Comparison of ENCODE assay signal across 8 cellular contexts in the genomic region with DNA sequence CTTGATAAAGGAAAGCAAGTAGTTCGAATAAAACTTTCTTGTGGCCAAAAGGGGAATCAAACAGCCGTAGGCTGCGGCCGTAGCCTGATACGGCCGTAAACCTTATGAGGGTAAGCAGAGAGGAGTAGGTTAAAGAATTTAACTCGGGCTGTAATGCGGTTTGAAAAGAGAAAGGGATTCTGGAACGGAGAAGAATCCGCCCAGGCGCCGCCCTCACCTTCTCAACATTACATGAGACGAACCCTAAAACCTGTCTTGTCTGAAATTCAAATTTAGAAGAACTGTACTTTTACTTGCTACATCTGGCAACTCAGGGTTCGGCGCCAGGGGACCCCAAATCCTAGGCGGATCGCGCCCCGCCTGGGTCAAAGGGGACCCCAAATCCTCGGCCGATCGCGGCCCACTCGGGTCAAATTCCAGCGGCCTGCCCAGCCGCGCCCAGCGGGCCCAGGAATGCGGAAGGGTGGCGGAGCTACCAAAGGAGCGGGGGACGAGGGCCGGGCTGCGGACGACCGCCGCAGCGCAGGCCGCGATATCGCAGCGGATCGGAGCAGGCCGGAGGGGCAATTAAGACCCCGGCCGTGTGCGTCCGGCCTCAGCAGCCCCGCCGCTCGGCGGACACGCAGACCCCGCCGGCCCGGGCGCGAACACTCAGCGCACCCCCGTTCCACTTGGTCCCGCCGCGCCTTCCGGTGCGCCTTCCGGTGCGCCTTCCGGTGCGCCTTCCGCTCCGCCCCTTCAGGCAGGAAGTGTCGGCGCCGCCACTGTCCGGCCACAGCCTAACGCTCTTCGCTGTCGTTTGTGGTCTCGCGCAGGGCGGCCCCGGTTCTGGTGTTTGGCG. TPM values are rescaled to one million over a fixed set of nuclear protein-coding genes. Genes with fewer than 3 reads are reported as not detected.
A peak's percentile ranks its signal among the peaks of the same experiment; 100 is the strongest.
DNase-seq lines count a peak whose midpoint lies in the region; ATAC-seq and TF ChIP-seq lines count a peak whose summit lies in the region.

A gene (plus strand): TSS at position 741 of the 841 bp plus-strand sequence. CDS start 10,766 bp downstream, outside the sequence.

- H2AFZ ChIP-seq in MM.1S (ENCODE audit: low read length) = peak within 1 kb of the TSS; percentile 91

- TF ChIP-seq CTCF in GM10266 (IDR thresholded peaks at IDR 0.05; ENCODE audit: control insufficient read depth, insufficient read depth, low read depth, missing control alignments) (peak; percentile 9), MM.1S (IDR thresholded peaks at IDR 0.05; ENCODE audit: low read length) (no peak), vagina (IDR thresholded peaks at IDR 0.05) (peak in 1 of 3 experiments; percentile 22)

- peak; percentile 88 for DNase-seq in GM10266 (ENCODE audit: extremely low spot score)
- peak; percentile 72 to 84 for DNase-seq in HAP-1 (ENCODE audit: low spot score in 2 of 2)
- peak; percentile 80 for DNase-seq in MM.1S
- DNase-seq in amniotic epithelial cell (ENCODE audit: low read depth) = peak; percentile 72
- DNase-seq in left ventricle myocardium superior = peak; percentile 91
- no peak for DNase-seq in pulmonary artery endothelial cell (ENCODE audit: low read depth, low spot score)
- no peak for DNase-seq in vagina (ENCODE audit: extremely low spot score in 2 of 2)

- H3K4me1 ChIP-seq in HAP-1 (peaks cover 45% of the 10 kb centered on the region), MM.1S (ENCODE audit: low read length) (peaks cover 23% of the 10 kb centered on the region), vagina (peaks cover 49% of the 10 kb centered on the region)

- H3K4me3 ChIP-seq in HAP-1 = peak within 1 kb of the TSS; percentile 62
- H3K4me3 ChIP-seq in MM.1S (ENCODE audit: low read length) = peak within 1 kb of the TSS; percentile 92
- peak within 1 kb of the TSS; percentile 57 to 86 for H3K4me3 ChIP-seq in vagina

- H3K4me2 ChIP-seq in MM.1S (ENCODE audit: low read depth, low read length) = peak within 1 kb of the TSS; percentile 92

- peak within 1 kb of the TSS; percentile 68; the same call in 1 of the 2 replicates for H3K27ac ChIP-seq in MM.1S (ENCODE audit: low read length)
- H3K27ac ChIP-seq in vagina = peak within 1 kb of the TSS; percentile 90

- H4K20me1 ChIP-seq in MM.1S (ENCODE audit: insufficient read depth, low read length) = peaks cover 5% of the 10 kb centered on the region; the same call in 1 of the 2 replicates

- H3K9me2 ChIP-seq in MM.1S (replicated peaks; ENCODE audit: insufficient read depth, low read length) = no peaks in the 10 kb centered on the region

- in situ Hi-C loops in HAP-1 (cut with MboI; ENCODE audit: low sequenced_read_pairs) = no loop called here

- H3K27me3 ChIP-seq in HAP-1 (ENCODE audit: low read depth) = no peaks in the 10 kb centered on the region
- H3K27me3 ChIP-seq in MM.1S (replicated peaks; ENCODE audit: insufficient read depth, low read length) = no peaks in the 10 kb centered on the region
- no peaks in the 10 kb centered on the region for H3K27me3 ChIP-seq in vagina

- H3K9me3 ChIP-seq in HAP-1 (no peaks in the 10 kb centered on the region), MM.1S (replicated peaks; ENCODE audit: insufficient read depth, low read length) (no peaks in the 10 kb centered on the region), vagina (no peaks in the 10 kb centered on the region)

- peak within 1 kb of the TSS; percentile 92 for H3K9ac ChIP-seq in MM.1S (ENCODE audit: low read length)

- intact Hi-C loops in T-helper 1 cell treated with Interleukin-12 subunit alpha and Interleukin-12 subunit beta and Interleukin-4 antibody, amounts not matched to agents 30 ng/mL and 1 ng/mL, for 36 hours (cut with micrococcal nuclease) = loop anchor here (1.0 to 5.0 kb wide), 9 partner anchors 11 to 1976 kb away; a partner anchor contains a TSS
- intact Hi-C loops in left ventricle myocardium superior (cut with micrococcal nuclease) (no loop called here), vagina (cut with DNase I) (no loop called here)

- ATAC-seq in left ventricle myocardium superior = peak; percentile 88

- peaks cover 12% of the 10 kb centered on the region for H3F3A ChIP-seq in MM.1S (ENCODE audit: insufficient read depth, low read length)

- H3K79me2 ChIP-seq in MM.1S (ENCODE audit: low read length) = peaks cover 50% of the 10 kb centered on the region

- TF ChIP-seq POLR2A in vagina (IDR thresholded peaks at IDR 0.05) = peak in 1 of 2 donors; percentile 61

- peaks cover 8% of the 10 kb centered on the region for H3K36me3 ChIP-seq in HAP-1 (replicated peaks)
- H3K36me3 ChIP-seq in MM.1S (replicated peaks; ENCODE audit: insufficient read depth, low read length) = no peaks in the 10 kb centered on the region
- H3K36me3 ChIP-seq in vagina = peaks cover 0 to 19% of the 10 kb centered on the region in 2 donors

RNA-seq across cellular contexts. Expression of the gene that starts here (rescaled TPM):
- 305 and 314 TPM in 2 replicates for total RNA-seq in T-helper 1 cell treated with Interleukin-12 subunit alpha and Interleukin-12 subunit beta and Interleukin-4 antibody, amounts not matched to agents 30 ng/mL and 1 ng/mL, for 36 hours
- total RNA-seq in left ventricle myocardium superior = 168 TPM
- total RNA-seq in pulmonary artery endothelial cell = 711 and 738 TPM in 2 replicates
- total RNA-seq in vagina = 214 TPM

Comparison
In these comparisons a context has a peak if more than half of its experiments do, and no peak if none do; other contexts are left out.
1. DNase-seq: peak in GM10266 (single experiment), HAP-1 (2 of 2), MM.1S (single experiment), amniotic epithelial cell (single experiment) and left ventricle myocardium superior (single experiment); none in pulmonary artery endothelial cell (single experiment) and vagina (0 of 2).
2. Peak in every context shown above with its lines, with median percentiles within 50 percentile points of each other: H3K4me3 ChIP-seq.